ENCODE assay signal across 9 cellular contexts in the genomic region with DNA sequence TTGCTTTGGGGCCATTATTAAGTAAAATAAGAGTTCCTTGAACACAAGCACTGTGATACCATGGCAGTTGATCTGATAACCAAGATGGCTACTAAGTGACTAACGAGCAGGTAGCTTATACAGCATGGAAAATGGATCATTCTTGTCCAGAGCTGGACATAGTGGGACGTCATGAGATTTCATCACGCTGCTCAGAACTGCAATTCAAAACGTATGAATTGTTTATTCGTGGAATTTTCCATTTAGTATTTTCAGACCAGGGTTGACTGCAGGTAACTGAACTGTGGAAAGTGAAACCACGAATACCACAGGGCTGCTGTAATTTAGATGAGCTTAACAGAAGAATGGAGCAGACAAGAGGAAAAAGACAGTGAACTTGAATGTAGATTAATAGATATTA. TPM values are rescaled to one million over a fixed set of nuclear protein-coding genes. Genes with fewer than 3 reads are reported as not detected.
DNase-seq lines count a peak whose midpoint lies in the region; ATAC-seq and TF ChIP-seq lines count a peak whose summit lies in the region.
"Had no signal": no experiment of that assay in that cellular context is flagged by ENCODE, and none has a peak within 500 bp of the region (broad histone marks: within the 10 kb centered on the region; RNA-seq: fewer than 3 reads in every experiment).

No MANE protein-coding gene starts in this region.

- H3K9me3 ChIP-seq in esophagus squamous epithelium: no peaks in the 10 kb centered on the region

- H3K27ac Mint-ChIP-seq in activated B cell treated with CpG ODN at 0.5 μM for 24 hours (peak overlapping the region; percentile 61), type B pancreatic cell (no peak overlapping the region)

- peak overlapping the region; percentile 65 for H3K4me3 Mint-ChIP-seq in activated B cell treated with CpG ODN at 0.5 μM for 24 hours
- H3K4me3 Mint-ChIP-seq in type B pancreatic cell: no peak overlapping the region

- H3K9me3 Mint-ChIP-seq in activated B cell treated with CpG ODN at 0.5 μM for 24 hours: no peaks in the 10 kb centered on the region
- H3K9me3 Mint-ChIP-seq in type B pancreatic cell: no peaks in the 10 kb centered on the region

- 73 to 84% methylated on average over 6 of the region's 6 CpGs for WGBS in esophagus squamous epithelium, 2 donors

- H3K36me3 ChIP-seq in esophagus squamous epithelium: peaks cover 0 to 36% (median 0%) of the 10 kb centered on the region in 3 donors

- intact Hi-C loops in activated B cell treated with CpG ODN at 0.5 μM for 24 hours (cut with micrococcal nuclease): loop anchor here (2.0 kb wide), 1 partner anchor 39 kb away; a partner anchor contains a TSS
- intact Hi-C loops in esophagus squamous epithelium (cut with DNase I): no loop called here

- CTCF ChIA-PET in activated B cell treated with CpG ODN at 0.5 μM for 24 hours (lab: Charles Lee): no interaction called here

- POLR2A ChIA-PET in activated B cell treated with CpG ODN at 0.5 μM for 24 hours (lab: Charles Lee): interaction anchor here (0.5 to 0.6 kb wide), 2 partner anchors 22 to 33 kb away, joined by 3 to 7 read pairs; no protein-coding TSS in a partner anchor

- ATAC-seq in GM18498 (IDR thresholded peaks at IDR 0.05; ENCODE audit: unreplicated experiment): peak; percentile 61
- ATAC-seq in HG02852 (IDR thresholded peaks at IDR 0.05; ENCODE audit: unreplicated experiment): peak; percentile 75
- peak; percentile 72 for ATAC-seq in activated B cell treated with CpG ODN at 0.5 μM for 24 hours (ENCODE audit: low read depth)
- ATAC-seq in left lobe of liver: peak; percentile 73

- H3K4me3 ChIP-seq in esophagus squamous epithelium: no peak overlapping the region

- H3K4me1 Mint-ChIP-seq in activated B cell treated with CpG ODN at 0.5 μM for 24 hours (peaks cover 27% of the 10 kb centered on the region), type B pancreatic cell (ENCODE audit: unreplicated experiment) (no peaks in the 10 kb centered on the region)

- TF ChIP-seq CTCF in activated B cell treated with CpG ODN at 0.5 μM for 24 hours (IDR thresholded peaks at IDR 0.05) (no peak), type B pancreatic cell (conservative IDR thresholded peaks at IDR 0.05) (no peak), esophagus squamous epithelium (IDR thresholded peaks at IDR 0.05) (no peak)

- no peak overlapping the region for H3K27ac ChIP-seq in esophagus squamous epithelium

- peaks cover 32% of the 10 kb centered on the region for H3K36me3 Mint-ChIP-seq in activated B cell treated with CpG ODN at 0.5 μM for 24 hours (ENCODE audit: low read depth)
- H3K36me3 Mint-ChIP-seq in type B pancreatic cell: peaks cover 32% of the 10 kb centered on the region

- DNase-seq in activated B cell treated with CpG ODN at 0.5 μM for 24 hours (no peak), left lobe of liver (ENCODE audit: low spot score) (no peak), type B pancreatic cell (ENCODE audit: extremely low spot score, unreplicated experiment) (no peak), retina (no peak), esophagus squamous epithelium (lab: John Stamatoyannopoulos, UW) (no peak)
- DNase-seq in activated CD4-positive, CD25-positive, alpha-beta regulatory T cell (lab: John Stamatoyannopoulos, UW): no peak
- DNase-seq: NCI-H526 had no signal

- no peaks in the 10 kb centered on the region for H3K27me3 Mint-ChIP-seq in activated B cell treated with CpG ODN at 0.5 μM for 24 hours
- H3K27me3 Mint-ChIP-seq in type B pancreatic cell: no peaks in the 10 kb centered on the region

- H3K4me1 ChIP-seq in esophagus squamous epithelium: no peaks in the 10 kb centered on the region

- no peak for TF ChIP-seq POLR2A in esophagus squamous epithelium (IDR thresholded peaks at IDR 0.05)

- no peaks in the 10 kb centered on the region for H3K27me3 ChIP-seq in esophagus squamous epithelium

RNA-seq across cellular contexts. Expression of a gene that starts 38.9 kb away (rescaled TPM):
- total RNA-seq in activated B cell treated with CpG ODN at 0.5 μM for 24 hours (13.4 and 15.9 TPM in 2 replicates), left lobe of liver (2.3 TPM), type B pancreatic cell (ENCODE audit: low replicate concordance) (5.4 and 13.3 TPM in 2 replicates), esophagus squamous epithelium (10 to 100 TPM in 1 of 4 donors, 1 to 10 TPM in 3; 6.1 to 11.7 (median 7.0) TPM)

RNA-seq across cellular contexts. Expression of a gene that starts 39.2 kb away (rescaled TPM):
- total RNA-seq in activated B cell treated with CpG ODN at 0.5 μM for 24 hours (38.7 and 42.3 TPM in 2 replicates), left lobe of liver (68.5 TPM), type B pancreatic cell (ENCODE audit: low replicate concordance) (36.8 and 43.0 TPM in 2 replicates), esophagus squamous epithelium (10 to 100 TPM; 28.7 to 47.9 (median 39.1) TPM)
